ENCODE assay signal across 12 cellular contexts in the genomic region with DNA sequence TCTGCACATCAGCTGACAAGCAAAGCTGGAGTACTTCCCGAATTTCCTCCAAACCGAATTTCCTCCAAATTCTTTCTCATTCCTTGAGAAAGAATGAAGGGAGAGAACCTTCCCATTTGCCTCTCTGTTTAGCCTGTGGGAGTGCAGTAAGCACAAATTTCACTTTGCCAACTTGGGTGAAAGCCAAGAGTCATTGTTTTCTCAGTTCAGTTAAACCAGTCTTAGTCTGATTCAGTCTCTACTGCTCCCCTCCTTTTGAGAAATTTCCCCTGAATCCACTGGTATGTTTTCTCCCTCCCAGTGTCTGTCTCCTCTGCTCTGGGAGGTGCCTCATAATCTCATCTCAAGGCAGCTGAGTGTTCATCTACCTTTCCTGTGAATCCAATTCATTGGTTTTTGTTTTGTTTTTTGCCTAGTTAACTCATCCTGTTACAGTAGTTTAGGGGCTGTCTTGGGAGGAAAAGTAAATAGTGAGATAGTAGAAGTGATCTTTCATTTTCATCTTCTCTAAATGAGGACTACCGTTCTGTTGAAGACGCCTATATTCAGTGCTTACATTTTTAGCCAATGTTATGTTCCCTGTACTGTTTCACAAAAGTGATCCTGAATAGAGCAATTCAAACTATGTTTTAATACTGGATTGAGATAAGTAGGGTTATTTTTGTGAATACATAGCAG. TPM values are rescaled to one million over a fixed set of nuclear protein-coding genes. Genes with fewer than 3 reads are reported as not detected.
A peak's percentile ranks its signal among the peaks of the same experiment; 100 is the strongest.
DNase-seq lines count a peak whose midpoint lies in the region; ATAC-seq, FAIRE-seq and TF ChIP-seq lines count a peak whose summit lies in the region.
"Had no signal": no experiment of that assay in that cellular context is flagged by ENCODE, and none has a peak within 500 bp of the region (broad histone marks: within the 10 kb centered on the region; RNA-seq: fewer than 3 reads in every experiment).

No MANE protein-coding gene starts in this region.

- no peak for TF ChIP-seq CTCF in A549 (IDR thresholded peaks at IDR 0.05)
- TF ChIP-seq CTCF in GM12878 (IDR thresholded peaks at IDR 0.05 in 2 of 3, conservative IDR thresholded peaks at IDR 0.05 in 1 of 3; ENCODE audit: control insufficient read depth in 2 of 3, extremely low read depth in 1 of 3, insufficient read depth in 1 of 3, low read depth in 3 of 3, low read length in 3 of 3): no peak
- TF ChIP-seq CTCF in right atrium auricular region (IDR thresholded peaks at IDR 0.05): no peak

- 28% methylated on average over 4 of the region's 4 CpGs for WGBS in A549 (ENCODE audit: missing lambda C conversion rate)
- 22% methylated on average over 4 of the region's 4 CpGs for WGBS in GM12878 (ENCODE audit: insufficient coverage, insufficient replicate concordance, low lambda C conversion rate, missing lambda C conversion rate)

- TF ChIP-seq EP300 in A549 (IDR thresholded peaks at IDR 0.05) (no peak), GM12878 (IDR thresholded peaks at IDR 0.05; ENCODE audit: borderline replicate concordance in 1 of 2, control insufficient read depth in 1 of 2, low read depth in 2 of 2, low read length in 2 of 2) (no peak)

- no peaks in the 10 kb centered on the region for H3K79me2 ChIP-seq in GM12878 (ENCODE audit: control insufficient read depth, insufficient read depth, low read length)

- peak; percentile 7 for FAIRE-seq in A549 (lab: Jason Lieb, UNC)
- FAIRE-seq in GM12878 (lab: Jason Lieb, UNC): peak; percentile 52

- no peak for DNase-seq in A549 (ENCODE audit: low read depth in 1 of 2, low spot score in 1 of 2)
- DNase-seq in GM12878 (ENCODE audit: low read depth, low spot score): peak; percentile 45
- DNase-seq in kidney glomerular epithelial cell (lab: John Stamatoyannopoulos, UW): peak; percentile 24
- no peak for DNase-seq in retina
- DNase-seq in NOMO-1 treated with DMSO at 0.1 percent for 48 hours (lab: John Stamatoyannopoulos, UW; ENCODE audit: unreplicated experiment): no peak
- DNase-seq in SHP77 treated with DMSO at 0.1 percent for 48 hours (lab: John Stamatoyannopoulos, UW): no peak
- no peak for DNase-seq in right atrium auricular region (ENCODE audit: low spot score)
- DNase-seq: activated naive CD4-positive, alpha-beta T cell treated with anti-CD3 and anti-CD28 coated beads, Interleukin-2, amount 50 U/mL, for 16 hours; AML-193; NCI-H187 treated with DMSO at 0.1 percent for 48 hours had no signal

- H4K20me1 ChIP-seq in GM12878 (ENCODE audit: control insufficient read depth, insufficient read depth): no peaks in the 10 kb centered on the region

- no peak overlapping the region for H3K9ac ChIP-seq in GM12878 (ENCODE audit: control insufficient read depth, insufficient read depth, low read length)

- H3K27me3 ChIP-seq in GM12878 (replicated peaks in 1 of 2; ENCODE audit: control insufficient read depth in 2 of 2, insufficient read depth in 2 of 2, low read length in 1 of 2) (no peaks in the 10 kb centered on the region), right atrium auricular region (no peaks in the 10 kb centered on the region)

- RAD21 ChIA-PET in GM12878 (lab: Charles Lee; ENCODE audit: unreplicated experiment): interaction anchor here (1.4 kb wide), 1 partner anchor 111 kb away, joined by 3 read pairs; no protein-coding TSS in a partner anchor

- no peak for ATAC-seq in A549
- peak; percentile 59 for ATAC-seq in HG03571 (IDR thresholded peaks at IDR 0.05; ENCODE audit: unreplicated experiment)
- ATAC-seq in GM12878: peak; percentile 89
- ATAC-seq: activated CD4-positive, CD25-positive, alpha-beta regulatory T cell treated with anti-CD3 and anti-CD28 coated beads, Interleukin-2, amount 50 U/mL, for 24 hours had no signal

- H3K27ac ChIP-seq in A549 (no peak overlapping the region), GM12878 (ENCODE audit: control insufficient read depth, insufficient read depth) (no peak overlapping the region; the same call in 1 of the 2 replicates), right atrium auricular region (no peak overlapping the region)

- TF ChIP-seq RAD21 in A549 (conservative IDR thresholded peaks at IDR 0.05 in 1 of 2, IDR thresholded peaks at IDR 0.05 in 1 of 2): no peak
- TF ChIP-seq RAD21 in GM12878 (IDR thresholded peaks at IDR 0.05; ENCODE audit: insufficient read depth, low read depth, low read length): no peak

- POLR2A ChIA-PET in A549 (lab: Yijun Ruan, JAX): no interaction called here
- POLR2A ChIA-PET in GM12878 (lab: Charles Lee): no interaction called here

- CTCF ChIA-PET in A549 (lab: Yijun Ruan, JAX): no interaction called here
- CTCF ChIA-PET in GM12878 (lab: Yijun Ruan, JAX): no interaction called here

- no TSS peak for BruUV-seq in GM12878 (replicated peaks; lab: Mats Ljungman, UMichigan)

- H3K4me1 ChIP-seq in A549: no peaks in the 10 kb centered on the region
- no peaks in the 10 kb centered on the region for H3K4me1 ChIP-seq in GM12878 (ENCODE audit: control insufficient read depth, insufficient read depth, low read length)
- H3K4me1 ChIP-seq in right atrium auricular region: no peaks in the 10 kb centered on the region

- TF ChIP-seq POLR2A in A549 (IDR thresholded peaks at IDR 0.05; ENCODE audit: low read length): no peak
- TF ChIP-seq POLR2A in GM12878 (IDR thresholded peaks at IDR 0.05; ENCODE audit: low read depth, low read length): no peak

- H3K4me3 ChIP-seq in A549 (no peak overlapping the region), GM12878 (no peak overlapping the region), right atrium auricular region (no peak overlapping the region)

- in situ Hi-C loops in GM12878 (cut with MboI): no loop called here

- no peaks in the 10 kb centered on the region for H3K36me3 ChIP-seq in GM12878 (ENCODE audit: control insufficient read depth in 2 of 2, insufficient read depth in 2 of 2, low read length in 1 of 2)
- H3K36me3 ChIP-seq in right atrium auricular region: no peaks in the 10 kb centered on the region

- intact Hi-C loops in GM12878 (cut with micrococcal nuclease; ENCODE audit: unreplicated experiment): loop anchor here (5.0 kb wide), 1 partner anchor 47 kb away; no protein-coding TSS in a partner anchor

- H2AFZ ChIP-seq in GM12878 (ENCODE audit: control insufficient read depth, low read depth, low read length): peak overlapping the region; percentile 21; the same call in 1 of the 2 replicates

- SMC1A ChIA-PET in GM12878 (lab: Charles Lee; ENCODE audit: uncharacterized antibody, unreplicated experiment): no interaction called here

- H3K4me2 ChIP-seq in A549 (no peak overlapping the region), GM12878 (ENCODE audit: control insufficient read depth, insufficient read depth) (no peak overlapping the region)

- H3K9me3 ChIP-seq in A549 (no peaks in the 10 kb centered on the region), GM12878 (replicated peaks; ENCODE audit: control insufficient read depth, insufficient read depth, low read length) (no peaks in the 10 kb centered on the region), right atrium auricular region (no peaks in the 10 kb centered on the region)

TF ChIP-seq in A549, 52 proteins besides CTCF, POLR2A, EP300 and RAD21:
- TF ChIP-seq POLR2AphosphoS2 (conservative IDR thresholded peaks at IDR 0.05; ENCODE audit: low read length): no peak

TF ChIP-seq in GM12878, 131 proteins besides CTCF, POLR2A, EP300 and RAD21 (continues in another document):
- TF ChIP-seq RELA (IDR thresholded peaks at IDR 0.05; ENCODE audit: borderline replicate concordance, partially characterized antibody) (no peak), FOS (IDR thresholded peaks at IDR 0.05; ENCODE audit: borderline replicate concordance, extremely low read depth, insufficient read length) (no peak), CEBPB (IDR thresholded peaks at IDR 0.05; ENCODE audit: borderline replicate concordance in 1 of 2, low read depth in 2 of 2, low read length in 2 of 2) (no peak)

RNA-seq across cellular contexts. Expression of gene SYTL5, which starts 49.0 kb away (rescaled TPM):
- 0.79 and 1.0 TPM in 2 replicates for polyA plus RNA-seq in A549 (2011; rRNA removed)
- polyA plus RNA-seq in A549 (2012; cell fraction: cytosol; rRNA removed): 0.05 TPM in 2 replicates
- polyA plus RNA-seq in A549 (2012; cell fraction: nucleus; rRNA removed): 0.05 and 0.06 TPM in 2 replicates
- polyA plus RNA-seq in A549 (2017; fragmentation: RNase III; extraction: RNeasy Plus Mini Kit Qiagen cat#74134 plus additional on column Dnase treatment): 0.71 to 1.1 TPM (median 0.88 TPM) in 3 replicates
- 0.37 and 0.44 TPM in 2 replicates for polyA minus RNA-seq in A549 (2011; rRNA and poly(A)+ RNA removed)
- total RNA-seq in GM12878 (2013; cell fraction: nucleolus; rRNA removed): not detected in 2 replicates
- 0.11 TPM in 1 of 2 replicates, not detected in the other for total RNA-seq in GM12878 (2014; rRNA removed)
- total RNA-seq in GM12878 (2014; rRNA removed; fragmentation: Illumina TruSeq; extraction: Trizol): 0.04 and 0.05 TPM in 2 replicates
- total RNA-seq in GM12878 (2021): 0.13 TPM in 1 of 2 replicates, not detected in the other
- polyA plus RNA-seq in GM12878 (2011; ENCODE audit: low read depth): not detected
- 0.20 and 0.39 TPM in 2 replicates for polyA plus RNA-seq in GM12878 (2011; rRNA removed)
- 0.07 TPM in 2 replicates for polyA plus RNA-seq in GM12878 (2011; cell fraction: cytosol; rRNA removed)
- polyA plus RNA-seq in GM12878 (2011; cell fraction: nucleus; rRNA removed): 0.15 and 0.16 TPM in 2 replicates
- 0.01 TPM in 1 of 2 replicates, not detected in the other for polyA plus RNA-seq in GM12878 (2012)
- polyA plus RNA-seq in GM12878 (2014; fragmentation: Illumina TruSeq; extraction: Trizol): 0.04 and 0.16 TPM in 2 replicates
- under 1 TPM; 0.02 to 0.09 TPM for polyA plus RNA-seq in GM12878 (2014; fragmentation: Nextera tagmentation; extraction: Ambion mirVana)
- polyA plus RNA-seq in GM12878 (2014; rRNA removed): 0.01 TPM in 2 replicates
- polyA plus RNA-seq in GM12878 (2016; fragmentation: Nextera tagmentation; extraction: Ambion mirVana): not detected
- polyA minus RNA-seq in GM12878 (2011; rRNA and poly(A)+ RNA removed): 0.05 and 0.07 TPM in 2 replicates
- polyA minus RNA-seq in GM12878 (2011; cell fraction: cytosol; rRNA and poly(A)+ RNA removed): not detected in 2 replicates
- 0.12 TPM in 1 of 2 replicates, not detected in the other for polyA minus RNA-seq in GM12878 (2011; cell fraction: nucleus; rRNA and poly(A)+ RNA removed)
- total RNA-seq in right atrium auricular region: under 1 TPM in 1 of 2 donors, not detected in 1; 0.39 TPM

Comparison
In these comparisons a context has a peak if more than half of its experiments do, and no peak if none do; other contexts are left out.
1. ATAC-seq: peak in HG03571 (single experiment) and GM12878 (single experiment); none in A549 (0 of 2).
2. DNase-seq: peak in GM12878 (single experiment) and kidney glomerular epithelial cell (single experiment); none in A549 (0 of 2), retina (single experiment), NOMO-1 treated with DMSO at 0.1 percent for 48 hours (single experiment), SHP77 treated with DMSO at 0.1 percent for 48 hours (single experiment) and right atrium auricular region (single experiment).